Comparison of ENCODE assay signal across 25 cellular contexts in genomic region chr3:14880486-14881179, GRCh38.
DNase-seq lines count a peak whose midpoint lies in the region; ATAC-seq, FAIRE-seq and TF ChIP-seq lines count a peak whose summit lies in the region.
"Had no signal": no experiment of that assay in that cellular context is flagged by ENCODE, and none has a peak within 500 bp of the region (broad histone marks: within the 10 kb centered on the region; RNA-seq: fewer than 3 reads in every experiment).

No MANE protein-coding gene starts in this region.

- no peak for DNase-seq in activated CD4-positive, alpha-beta memory T cell treated with anti-CD3 and anti-CD28 coated beads, Interleukin-2, amount 10 ng/mL, durations not matched to agents 7 days and 5 days
- DNase-seq in activated CD4-positive, alpha-beta memory T cell treated with anti-CD3 and anti-CD28 coated beads for 36 hours: no peak
- DNase-seq in CD8-positive, alpha-beta T cell: no peak
- DNase-seq in OCI-LY7 (ENCODE audit: low spot score) (peak; percentile 48), bronchial epithelial cell (ENCODE audit: low read depth) (no peak), NCI-H1436 (lab: John Stamatoyannopoulos, UW) (no peak), ureter (ENCODE audit: low spot score) (no peak)
- DNase-seq: ACHN; amniotic stem cell; DMS79 treated with DMSO at 0.1 percent for 48 hours; foreskin keratinocyte; hippocampal formation; KG1; NCI-H1048; NCI-H2171 treated with DMSO at 0.1 percent for 48 hours; occipital lobe; PC-3; retina; SJCRH30; stimulated activated CD4-positive, alpha-beta T cell treated with anti-CD3 and anti-CD28 coated beads, Interleukin-12 subunit alpha, Interleukin-12 subunit beta, amount 100 ng/mL, for 4 hours; T-helper 9 cell had no signal

- H3K4me1 Mint-ChIP-seq in activated CD4-positive, alpha-beta memory T cell treated with anti-CD3 and anti-CD28 coated beads, Interleukin-2, amount 10 ng/mL, durations not matched to agents 7 days and 5 days: peaks cover 58% of the 10 kb centered on the region
- peaks cover 51% of the 10 kb centered on the region for H3K4me1 Mint-ChIP-seq in activated CD4-positive, alpha-beta memory T cell treated with anti-CD3 and anti-CD28 coated beads for 36 hours (ENCODE audit: low read depth)
- H3K4me1 Mint-ChIP-seq in CD8-positive, alpha-beta T cell (ENCODE audit: low read depth): peaks cover 59% of the 10 kb centered on the region

- no peak for TF ChIP-seq CTCF in CD8-positive, alpha-beta T cell (IDR thresholded peaks at IDR 0.05)
- TF ChIP-seq CTCF in OCI-LY7 (conservative IDR thresholded peaks at IDR 0.05; ENCODE audit: low read length) (no peak), bronchial epithelial cell (IDR thresholded peaks at IDR 0.05; ENCODE audit: insufficient read depth, low read length, severe bottlenecking) (no peak)

- H2AFZ ChIP-seq in OCI-LY7 (ENCODE audit: low read length): peak overlapping the region; percentile 35

- H3K27me3 ChIP-seq in CD8-positive, alpha-beta T cell (ENCODE audit: insufficient read depth, low read length): no peaks in the 10 kb centered on the region
- peaks cover 10% of the 10 kb centered on the region for H3K27me3 ChIP-seq in bronchial epithelial cell (ENCODE audit: control insufficient read depth, insufficient read depth, low read length)
- H3K27me3 ChIP-seq: SJCRH30 had no signal

- peaks cover 6% of the 10 kb centered on the region for H3K27me3 Mint-ChIP-seq in activated CD4-positive, alpha-beta memory T cell treated with anti-CD3 and anti-CD28 coated beads, Interleukin-2, amount 10 ng/mL, durations not matched to agents 7 days and 5 days
- no peaks in the 10 kb centered on the region for H3K27me3 Mint-ChIP-seq in activated CD4-positive, alpha-beta memory T cell treated with anti-CD3 and anti-CD28 coated beads for 36 hours
- H3K27me3 Mint-ChIP-seq in CD8-positive, alpha-beta T cell (ENCODE audit: low read depth): no peaks in the 10 kb centered on the region

- POLR2A ChIA-PET in activated CD4-positive, alpha-beta memory T cell treated with anti-CD3 and anti-CD28 coated beads, Interleukin-2, amount 10 ng/mL, durations not matched to agents 7 days and 5 days (lab: Charles Lee): interaction anchor here (1.1 to 2.3 kb wide), 2 partner anchors 9 to 10 kb away, joined by 3 to 9 read pairs; no protein-coding TSS in a partner anchor
- POLR2A ChIA-PET in activated CD4-positive, alpha-beta memory T cell treated with anti-CD3 and anti-CD28 coated beads for 36 hours (lab: Charles Lee): no interaction called here
- POLR2A ChIA-PET in CD8-positive, alpha-beta T cell (lab: Charles Lee): no interaction called here
- POLR2A ChIA-PET in OCI-LY7 (lab: Charles Lee): interaction anchor here (0.7 kb wide), 1 partner anchor 16 kb away, joined by 3 read pairs; no protein-coding TSS in a partner anchor

- no peak overlapping the region for H3K27ac ChIP-seq in CD8-positive, alpha-beta T cell (ENCODE audit: low read depth, low read length)
- H3K27ac ChIP-seq in OCI-LY7 (ENCODE audit: low read depth, low read length, poor library complexity, severe bottlenecking): no peak overlapping the region
- H3K27ac ChIP-seq: foreskin keratinocyte, SJCRH30 had no signal

- no peaks in the 10 kb centered on the region for H3K79me2 ChIP-seq in OCI-LY7 (ENCODE audit: insufficient read depth, low read depth, low read length)

- peak; percentile 62 for FAIRE-seq in bronchial epithelial cell (lab: Jason Lieb, UNC)
- FAIRE-seq: islet of Langerhans had no signal

- no peaks in the 10 kb centered on the region for H3K36me3 Mint-ChIP-seq in activated CD4-positive, alpha-beta memory T cell treated with anti-CD3 and anti-CD28 coated beads, Interleukin-2, amount 10 ng/mL, durations not matched to agents 7 days and 5 days (ENCODE audit: low read depth)
- no peaks in the 10 kb centered on the region for H3K36me3 Mint-ChIP-seq in activated CD4-positive, alpha-beta memory T cell treated with anti-CD3 and anti-CD28 coated beads for 36 hours
- H3K36me3 Mint-ChIP-seq in CD8-positive, alpha-beta T cell: no peaks in the 10 kb centered on the region

- H3K9me3 Mint-ChIP-seq in activated CD4-positive, alpha-beta memory T cell treated with anti-CD3 and anti-CD28 coated beads, Interleukin-2, amount 10 ng/mL, durations not matched to agents 7 days and 5 days: no peaks in the 10 kb centered on the region
- H3K9me3 Mint-ChIP-seq in activated CD4-positive, alpha-beta memory T cell treated with anti-CD3 and anti-CD28 coated beads for 36 hours: no peaks in the 10 kb centered on the region
- H3K9me3 Mint-ChIP-seq in CD8-positive, alpha-beta T cell: no peaks in the 10 kb centered on the region
- H3K9me3 Mint-ChIP-seq: central memory CD8-positive, alpha-beta T cell had no signal

- H3K27ac Mint-ChIP-seq in activated CD4-positive, alpha-beta memory T cell treated with anti-CD3 and anti-CD28 coated beads, Interleukin-2, amount 10 ng/mL, durations not matched to agents 7 days and 5 days: peak overlapping the region; percentile 56
- H3K27ac Mint-ChIP-seq in activated CD4-positive, alpha-beta memory T cell treated with anti-CD3 and anti-CD28 coated beads for 36 hours: no peak overlapping the region
- H3K27ac Mint-ChIP-seq in CD8-positive, alpha-beta T cell: no peak overlapping the region

- intact Hi-C loops in activated CD4-positive, alpha-beta memory T cell treated with anti-CD3 and anti-CD28 coated beads for 36 hours (cut with micrococcal nuclease): no loop called here
- intact Hi-C loops in CD8-positive, alpha-beta T cell (cut with DNase I, micrococcal nuclease): no loop called here
- intact Hi-C loops in OCI-LY7 (cut with micrococcal nuclease; ENCODE audit: unreplicated experiment): no loop called here

- CTCF ChIA-PET in activated CD4-positive, alpha-beta memory T cell treated with anti-CD3 and anti-CD28 coated beads, Interleukin-2, amount 10 ng/mL, durations not matched to agents 7 days and 5 days (lab: Charles Lee): interaction anchor here (1.6 kb wide), 1 partner anchor 10 kb away, joined by 4 read pairs; no protein-coding TSS in a partner anchor
- CTCF ChIA-PET in activated CD4-positive, alpha-beta memory T cell treated with anti-CD3 and anti-CD28 coated beads for 36 hours (lab: Charles Lee): interaction anchor here (0.6 kb wide), 1 partner anchor 24 kb away, joined by 3 read pairs; no protein-coding TSS in a partner anchor
- CTCF ChIA-PET in CD8-positive, alpha-beta T cell (lab: Charles Lee): interaction anchor here (1.0 kb wide), 1 partner anchor 17 kb away, joined by 4 read pairs; no protein-coding TSS in a partner anchor
- CTCF ChIA-PET in OCI-LY7 (lab: Charles Lee; ENCODE audit: unreplicated experiment): no interaction called here

- ATAC-seq in CD8-positive, alpha-beta T cell: no peak
- no peak for ATAC-seq in GM19397 (IDR thresholded peaks at IDR 0.05; ENCODE audit: unreplicated experiment)
- ATAC-seq: activated CD4-positive, CD25-positive, alpha-beta regulatory T cell treated with anti-CD3 and anti-CD28 coated beads, Interleukin-2, amount 50 U/mL, for 24 hours; foreskin keratinocyte; PC-3 had no signal

- H3K4me3 ChIP-seq in CD8-positive, alpha-beta T cell (ENCODE audit: low read depth, low read length): no peak overlapping the region
- H3K4me3 ChIP-seq in OCI-LY7 (ENCODE audit: low read depth, low read length, poor library complexity, severe bottlenecking) (no peak overlapping the region), bronchial epithelial cell (ENCODE audit: low read depth, low read length) (no peak overlapping the region)
- H3K4me3 ChIP-seq: SJCRH30 had no signal

- no peaks in the 10 kb centered on the region for H3K9me3 ChIP-seq in CD8-positive, alpha-beta T cell (ENCODE audit: low read length)
- H3K9me3 ChIP-seq in OCI-LY7 (ENCODE audit: low read length): no peaks in the 10 kb centered on the region
- H3K9me3 ChIP-seq: SJCRH30 had no signal

- H3K9me2 ChIP-seq in OCI-LY7 (ENCODE audit: insufficient read depth, low read length): no peaks in the 10 kb centered on the region

- peak overlapping the region; percentile 7 for H3K4me3 Mint-ChIP-seq in activated CD4-positive, alpha-beta memory T cell treated with anti-CD3 and anti-CD28 coated beads, Interleukin-2, amount 10 ng/mL, durations not matched to agents 7 days and 5 days
- H3K4me3 Mint-ChIP-seq in activated CD4-positive, alpha-beta memory T cell treated with anti-CD3 and anti-CD28 coated beads for 36 hours: no peak overlapping the region
- H3K4me3 Mint-ChIP-seq in CD8-positive, alpha-beta T cell: peak overlapping the region; percentile 9
- H3K4me3 Mint-ChIP-seq: central memory CD8-positive, alpha-beta T cell had no signal

- no TSS peak for BruUV-seq in OCI-LY7 (replicated peaks; lab: Mats Ljungman, UMichigan)

- no peak overlapping the region for H3K4me2 ChIP-seq in OCI-LY7 (ENCODE audit: low read length)

- H3K36me3 ChIP-seq in CD8-positive, alpha-beta T cell (ENCODE audit: insufficient read depth, low read length): no peaks in the 10 kb centered on the region
- H3K36me3 ChIP-seq in OCI-LY7 (ENCODE audit: insufficient read depth, low read length): no peaks in the 10 kb centered on the region
- no peaks in the 10 kb centered on the region for H3K36me3 ChIP-seq in bronchial epithelial cell (ENCODE audit: control insufficient read depth, insufficient read depth, low read length)
- H3K36me3 ChIP-seq: SJCRH30 had no signal

- H4K20me1 ChIP-seq in OCI-LY7 (ENCODE audit: insufficient read depth, low read length): no peaks in the 10 kb centered on the region

- peaks cover 68% of the 10 kb centered on the region for H3K4me1 ChIP-seq in CD8-positive, alpha-beta T cell (ENCODE audit: insufficient read depth, low read length)
- H3K4me1 ChIP-seq in OCI-LY7 (ENCODE audit: insufficient read depth, low read length, poor library complexity, severe bottlenecking): peaks cover 10% of the 10 kb centered on the region
- H3K4me1 ChIP-seq: foreskin keratinocyte, SJCRH30 had no signal

Comparison
In these comparisons a context has a peak if more than half of its experiments do, and no peak if none do; other contexts are left out.
1. POLR2A ChIA-PET loops: an anchor here in activated CD4-positive, alpha-beta memory T cell treated with anti-CD3 and anti-CD28 coated beads, Interleukin-2, amount 10 ng/mL, durations not matched to agents 7 days and 5 days (1.1 to 2.3 kb wide) and OCI-LY7 (0.7 kb wide); none called in activated CD4-positive, alpha-beta memory T cell treated with anti-CD3 and anti-CD28 coated beads for 36 hours and CD8-positive, alpha-beta T cell.